Comparison of ENCODE assay signal across 10 cellular contexts in genomic region chrX:149525903-149526302, GRCh38. TPM values are rescaled to one million over a fixed set of nuclear protein-coding genes. Genes with fewer than 3 reads are reported as not detected.
DNase-seq lines count a peak whose midpoint lies in the region; ATAC-seq, FAIRE-seq and TF ChIP-seq lines count a peak whose summit lies in the region.
"Not testable (repeated sequence)": the region's sequence is repeated elsewhere in the genome, so short reads cannot be mapped to it uniquely, and the experiment has no call there.
"Had no signal": no experiment of that assay in that cellular context is flagged by ENCODE, and none has a peak within 500 bp of the region (broad histone marks: within the 10 kb centered on the region; RNA-seq: fewer than 3 reads in every experiment).

No MANE protein-coding gene starts in this region.

- not testable (repeated sequence) for H3K36me3 ChIP-seq in GM12878 (ENCODE audit: control insufficient read depth in 2 of 2, insufficient read depth in 2 of 2, low read length in 1 of 2); lung (ENCODE audit: control insufficient read depth in 2 of 2, insufficient read depth in 2 of 2, low read length in 2 of 2); thoracic aorta

- not testable (repeated sequence) for TF ChIP-seq CTCF in GM12878 (IDR thresholded peaks at IDR 0.05 in 2 of 3, conservative IDR thresholded peaks at IDR 0.05 in 1 of 3; ENCODE audit: control insufficient read depth in 2 of 3, extremely low read depth in 1 of 3, insufficient read depth in 1 of 3, low read depth in 3 of 3, low read length in 3 of 3); lung (IDR thresholded peaks at IDR 0.05; ENCODE audit: control extremely low read depth, extremely low read depth); thoracic aorta (IDR thresholded peaks at IDR 0.05)

- H3K9ac ChIP-seq in GM12878 (ENCODE audit: control insufficient read depth, insufficient read depth, low read length): not testable (repeated sequence)

- TF ChIP-seq RAD21 in GM12878 (IDR thresholded peaks at IDR 0.05; ENCODE audit: insufficient read depth, low read depth, low read length): not testable (repeated sequence)

- FAIRE-seq in GM12878 (lab: Jason Lieb, UNC): not testable (repeated sequence)

- SMC1A ChIA-PET in GM12878 (lab: Charles Lee; ENCODE audit: uncharacterized antibody, unreplicated experiment): interaction anchor here (0.7 to 2.4 kb wide), 2 partner anchors 14 to 24 kb away, joined by 3 to 10 read pairs; partner anchors contain the start of gene EOLA1

- WGBS in GM12878 (ENCODE audit: insufficient coverage, insufficient replicate concordance, low lambda C conversion rate, missing lambda C conversion rate): 13% methylated on average over 5 of the region's 5 CpGs
- 17 to 44% methylated on average over 4 to 5 of the region's 5 CpGs for WGBS in lung, 2 donors

- not testable (repeated sequence) for H3K27me3 Mint-ChIP-seq in IgD-negative memory B cell

- H3K4me3 ChIP-seq in GM12878, lung, thoracic aorta: not testable (repeated sequence)

- peak overlapping the region in 3 of 4 donors; percentile 51 to 68 (median 58) for H3K4me3 Mint-ChIP-seq in IgD-negative memory B cell

- not testable (repeated sequence) for H3K9me3 Mint-ChIP-seq in IgD-negative memory B cell

- POLR2A ChIA-PET in GM12878 (lab: Charles Lee): interaction anchor here (1.0 to 1.7 kb wide), 2 partner anchors 25 to 414 kb away, joined by 3 read pairs; no protein-coding TSS in a partner anchor

- not testable (repeated sequence) for H3K79me2 ChIP-seq in GM12878 (ENCODE audit: control insufficient read depth, insufficient read depth, low read length)

- DNase-seq in GM12878 (ENCODE audit: low read depth, low spot score); lung (ENCODE audit: low spot score); thoracic aorta (ENCODE audit: low spot score): not testable (repeated sequence)

- peak; percentile 51 for ATAC-seq in GM18502 (IDR thresholded peaks at IDR 0.05; ENCODE audit: poor library complexity, unreplicated experiment)
- peak; percentile 46 for ATAC-seq in GM21515 (IDR thresholded peaks at IDR 0.05; ENCODE audit: unreplicated experiment)
- ATAC-seq in HG03025 (IDR thresholded peaks at IDR 0.05; ENCODE audit: low FRiP score, unreplicated experiment): peak; percentile 55
- ATAC-seq in activated CD4-positive, CD25-positive, alpha-beta regulatory T cell treated with anti-CD3 and anti-CD28 coated beads, Interleukin-2, amount 50 U/mL, for 24 hours: peak; percentile 18 to 23
- ATAC-seq in GM12878: peak; percentile 72
- ATAC-seq in lung (ENCODE audit: insufficient read depth, low FRiP score); thoracic aorta (ENCODE audit: insufficient number of reproducible peaks, low FRiP score, low read depth): not testable (repeated sequence)

- H2AFZ ChIP-seq in GM12878 (ENCODE audit: control insufficient read depth, low read depth, low read length): not testable (repeated sequence)

- H3K27ac ChIP-seq in GM12878 (ENCODE audit: control insufficient read depth, insufficient read depth) (peak overlapping the region; percentile 44; the same call in 1 of the 2 replicates), lung (ENCODE audit: low read depth in 1 of 2, low read length in 1 of 2) (peak overlapping the region; percentile 11 to 64), thoracic aorta (peak overlapping the region; percentile 50 to 66)

- intact Hi-C loops in GM12878 (cut with micrococcal nuclease; ENCODE audit: unreplicated experiment): not testable (repeated sequence)

- H3K4me1 ChIP-seq in GM12878 (ENCODE audit: control insufficient read depth, insufficient read depth, low read length): peaks cover 12% of the 10 kb centered on the region
- H3K4me1 ChIP-seq in lung (ENCODE audit: control insufficient read depth in 2 of 2, insufficient read depth in 2 of 2, low read length in 2 of 2); thoracic aorta (ENCODE audit: control insufficient read depth in 1 of 2, low read depth in 2 of 2): not testable (repeated sequence)

- not testable (repeated sequence) for BruUV-seq in GM12878 (replicated peaks; lab: Mats Ljungman, UMichigan)

- not testable (repeated sequence) for TF ChIP-seq POLR2A in GM12878 (IDR thresholded peaks at IDR 0.05; ENCODE audit: low read depth, low read length)

- TF ChIP-seq EP300 in GM12878 (IDR thresholded peaks at IDR 0.05; ENCODE audit: borderline replicate concordance in 1 of 2, control insufficient read depth in 1 of 2, low read depth in 2 of 2, low read length in 2 of 2): not testable (repeated sequence)

- not testable (repeated sequence) for H4K20me1 ChIP-seq in GM12878 (ENCODE audit: control insufficient read depth, insufficient read depth)

- H3K4me1 Mint-ChIP-seq in IgD-negative memory B cell: not testable (repeated sequence)

- RAD21 ChIA-PET in GM12878 (lab: Charles Lee; ENCODE audit: unreplicated experiment): interaction anchor here (1.7 to 2.3 kb wide), 2 partner anchors 13 to 14 kb away, joined by 6 to 11 read pairs; no protein-coding TSS in a partner anchor

- in situ Hi-C loops in GM12878 (cut with MboI): loop anchor here (10.0 kb wide), 1 partner anchor 109 kb away; the partner anchor contains the start of gene TMEM185A

- not testable (repeated sequence) for H3K9me3 ChIP-seq in GM12878 (replicated peaks; ENCODE audit: control insufficient read depth, insufficient read depth, low read length); lung (ENCODE audit: control insufficient read depth in 2 of 2, insufficient read depth in 1 of 2, low read length in 1 of 2); thoracic aorta

- H3K36me3 Mint-ChIP-seq in IgD-negative memory B cell: not testable (repeated sequence)

- CTCF ChIA-PET in GM12878 (lab: Yijun Ruan, JAX): interaction anchor here (2.3 to 11.7 kb wide), 2 partner anchors 13 to 14 kb away, joined by 16 to 88 read pairs; partner anchors contain the start of gene EOLA1

- H3K27me3 ChIP-seq in GM12878 (replicated peaks in 1 of 2; ENCODE audit: control insufficient read depth in 2 of 2, insufficient read depth in 2 of 2, low read length in 1 of 2); lung (ENCODE audit: control insufficient read depth, insufficient read depth); thoracic aorta (replicated peaks; ENCODE audit: insufficient read depth): not testable (repeated sequence)

- H3K27ac Mint-ChIP-seq in IgD-negative memory B cell: peak overlapping the region; percentile 81 to 93 (median 93)

- H3K4me2 ChIP-seq in GM12878 (ENCODE audit: control insufficient read depth, insufficient read depth): peak overlapping the region; percentile 60

RNA-seq across cellular contexts. Expression of gene EOLA1, which starts 14.9 kb away (rescaled TPM):
- polyA plus RNA-seq in IgD-negative memory B cell: 19.0 TPM
- 20.5 and 23.1 TPM in 2 replicates for total RNA-seq in GM12878 (2013; cell fraction: nucleolus; rRNA removed)
- total RNA-seq in GM12878 (2014; rRNA removed): 20.4 and 20.7 TPM in 2 replicates
- total RNA-seq in GM12878 (2014; rRNA removed; fragmentation: Illumina TruSeq; extraction: Trizol): 22.0 and 24.6 TPM in 2 replicates
- total RNA-seq in GM12878 (2021): 27.1 and 28.6 TPM in 2 replicates
- 16.1 TPM for polyA plus RNA-seq in GM12878 (2011; ENCODE audit: low read depth)
- 42.3 and 42.8 TPM in 2 replicates for polyA plus RNA-seq in GM12878 (2011; rRNA removed)
- 33.7 and 36.5 TPM in 2 replicates for polyA plus RNA-seq in GM12878 (2011; cell fraction: cytosol; rRNA removed)
- 38.1 and 45.5 TPM in 2 replicates for polyA plus RNA-seq in GM12878 (2011; cell fraction: nucleus; rRNA removed)
- 23.2 and 26.3 TPM in 2 replicates for polyA plus RNA-seq in GM12878 (2012)
- 21.4 and 23.8 TPM in 2 replicates for polyA plus RNA-seq in GM12878 (2014; fragmentation: Illumina TruSeq; extraction: Trizol)
- polyA plus RNA-seq in GM12878 (2014; fragmentation: Nextera tagmentation; extraction: Ambion mirVana): 10 to 100 TPM in 1 of 2 experiments, 1 to 10 TPM in 1; 9.2 to 17.6 TPM
- 24.7 and 27.1 TPM in 2 replicates for polyA plus RNA-seq in GM12878 (2014; rRNA removed)
- polyA plus RNA-seq in GM12878 (2016; fragmentation: Nextera tagmentation; extraction: Ambion mirVana): 10 to 100 TPM; 26.5 to 26.6 TPM
- polyA minus RNA-seq in GM12878 (2011; rRNA and poly(A)+ RNA removed): 19.1 and 27.5 TPM in 2 replicates
- polyA minus RNA-seq in GM12878 (2011; cell fraction: cytosol; rRNA and poly(A)+ RNA removed): 10.1 and 11.8 TPM in 2 replicates
- 33.7 and 43.8 TPM in 2 replicates for polyA minus RNA-seq in GM12878 (2011; cell fraction: nucleus; rRNA and poly(A)+ RNA removed)
- 10 to 100 TPM; 11.5 to 19.3 TPM for total RNA-seq in lung
- 10 to 100 TPM; 17.7 to 19.9 TPM for polyA plus RNA-seq in lung
- 10 to 100 TPM; 22.2 to 22.6 TPM for total RNA-seq in thoracic aorta

RNA-seq across cellular contexts. Expression of gene IDS, which starts 20.8 kb away (rescaled TPM):
- polyA plus RNA-seq in IgD-negative memory B cell (114 TPM), GM12878 (2011; rRNA removed) (59.3 and 79.1 TPM in 2 replicates), GM12878 (2014; fragmentation: Illumina TruSeq; extraction: Trizol) (53.1 and 63.4 TPM in 2 replicates), GM12878 (2014; fragmentation: Nextera tagmentation; extraction: Ambion mirVana) (1 to 10 TPM; 6.1 to 9.6 TPM), GM12878 (2014; rRNA removed) (47.2 and 52.4 TPM in 2 replicates), GM12878 (2016; fragmentation: Nextera tagmentation; extraction: Ambion mirVana) (10 to 100 TPM; 62.4 to 66.6 TPM), lung (10 to 100 TPM; 32.0 to 58.6 TPM)
- 62.3 and 67.5 TPM in 2 replicates for total RNA-seq in GM12878 (2013; cell fraction: nucleolus; rRNA removed)
- total RNA-seq in GM12878 (2014; rRNA removed) (48.2 and 51.2 TPM in 2 replicates), GM12878 (2014; rRNA removed; fragmentation: Illumina TruSeq; extraction: Trizol) (23.8 and 26.8 TPM in 2 replicates), GM12878 (2021) (51.3 and 52.2 TPM in 2 replicates), lung (100 to 1,000 TPM in 1 of 2 donors, 10 to 100 TPM in 1; 39.8 to 100 TPM), thoracic aorta (100 to 1,000 TPM; 204 to 210 TPM)
- polyA plus RNA-seq in GM12878 (2011; ENCODE audit: low read depth): 29.8 TPM
- polyA plus RNA-seq in GM12878 (2011; cell fraction: cytosol; rRNA removed): 80.0 and 90.9 TPM in 2 replicates
- 52.3 and 66.6 TPM in 2 replicates for polyA plus RNA-seq in GM12878 (2011; cell fraction: nucleus; rRNA removed)
- 41.1 and 45.9 TPM in 2 replicates for polyA plus RNA-seq in GM12878 (2012)
- 76.7 and 84.8 TPM in 2 replicates for polyA minus RNA-seq in GM12878 (2011; rRNA and poly(A)+ RNA removed)
- polyA minus RNA-seq in GM12878 (2011; cell fraction: cytosol; rRNA and poly(A)+ RNA removed): 32.3 and 35.1 TPM in 2 replicates
- 29.0 and 36.7 TPM in 2 replicates for polyA minus RNA-seq in GM12878 (2011; cell fraction: nucleus; rRNA and poly(A)+ RNA removed)

RNA-seq across cellular contexts. Expression of gene HSFX3, which starts 23.8 kb away (rescaled TPM):
- polyA plus RNA-seq in IgD-negative memory B cell: not detected
- not detected in 2 replicates for total RNA-seq in GM12878 (2013; cell fraction: nucleolus; rRNA removed)
- 0.40 TPM in 1 of 2 replicates, not detected in the other for total RNA-seq in GM12878 (2014; rRNA removed)
- total RNA-seq in GM12878 (2014; rRNA removed; fragmentation: Illumina TruSeq; extraction: Trizol): not detected in 2 replicates
- not detected in 2 replicates for total RNA-seq in GM12878 (2021)
- not detected for polyA plus RNA-seq in GM12878 (2011; ENCODE audit: low read depth)
- polyA plus RNA-seq in GM12878 (2011; rRNA removed): 0.05 TPM in 1 of 2 replicates, not detected in the other
- 0.06 and 0.07 TPM in 2 replicates for polyA plus RNA-seq in GM12878 (2011; cell fraction: cytosol; rRNA removed)
- polyA plus RNA-seq in GM12878 (2011; cell fraction: nucleus; rRNA removed): not detected in 2 replicates
- polyA plus RNA-seq in GM12878 (2012): not detected in 2 replicates
- polyA plus RNA-seq in GM12878 (2014; fragmentation: Illumina TruSeq; extraction: Trizol): 0.29 TPM in 1 of 2 replicates, not detected in the other
- under 1 TPM in 1 of 2 experiments, not detected in 1; 0.29 TPM for polyA plus RNA-seq in GM12878 (2014; fragmentation: Nextera tagmentation; extraction: Ambion mirVana)
- 0.26 TPM in 1 of 2 replicates, not detected in the other for polyA plus RNA-seq in GM12878 (2014; rRNA removed)
- not detected for polyA plus RNA-seq in GM12878 (2016; fragmentation: Nextera tagmentation; extraction: Ambion mirVana)
- 0.52 TPM in 1 of 2 replicates, not detected in the other for polyA minus RNA-seq in GM12878 (2011; rRNA and poly(A)+ RNA removed)
- not detected in 2 replicates for polyA minus RNA-seq in GM12878 (2011; cell fraction: cytosol; rRNA and poly(A)+ RNA removed)
- not detected in 2 replicates for polyA minus RNA-seq in GM12878 (2011; cell fraction: nucleus; rRNA and poly(A)+ RNA removed)
- total RNA-seq in lung: not detected
- polyA plus RNA-seq in lung: not detected
- not detected for total RNA-seq in thoracic aorta
- total RNA-seq: H1, LHCN-M2 had no signal
- polyA plus RNA-seq: H1 had no signal
